8 cellular contexts compared by ENCODE assay signal in the genomic region with DNA sequence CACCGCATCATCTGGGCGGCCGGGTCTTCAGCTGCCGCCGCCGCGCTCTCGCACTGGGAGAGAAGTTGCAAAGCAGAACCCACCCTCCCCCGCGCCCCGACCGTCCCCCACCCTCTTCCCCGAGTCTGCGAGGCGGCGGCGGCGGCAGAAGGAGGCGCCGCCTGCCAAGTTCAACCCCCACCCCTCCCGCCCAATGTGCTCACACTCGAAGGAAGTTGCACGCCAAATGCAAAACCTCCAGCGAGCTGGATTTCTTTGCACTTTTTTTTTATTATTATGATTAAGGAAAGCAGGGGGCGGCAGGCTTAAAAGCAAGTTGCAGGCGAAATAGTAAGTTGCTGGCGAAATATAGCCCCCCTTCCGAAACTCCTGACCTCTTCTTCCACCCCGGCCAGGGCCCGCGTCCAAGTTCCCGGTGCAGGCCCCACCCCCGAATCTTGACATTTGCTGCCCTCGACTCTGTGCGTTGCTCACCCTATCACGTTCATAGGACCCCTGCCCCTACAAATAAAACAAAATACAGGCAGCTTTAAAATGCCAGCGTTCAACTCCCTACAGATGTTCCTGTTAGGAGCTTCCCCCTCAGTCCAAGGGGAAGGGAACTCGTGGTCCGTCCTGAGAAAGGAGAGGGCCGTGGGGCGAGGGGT. TPM values are rescaled to one million over a fixed set of nuclear protein-coding genes. Genes with fewer than 3 reads are reported as not detected.
DNase-seq lines count a peak whose midpoint lies in the region; ATAC-seq, FAIRE-seq and TF ChIP-seq lines count a peak whose summit lies in the region.

No MANE protein-coding gene starts in this region.

- peak overlapping the region; percentile 90 for H3K9ac ChIP-seq in SK-N-SH

- CTCF ChIA-PET in SK-N-SH (lab: Yijun Ruan, JAX) = interaction anchor here (0.6 to 3.0 kb wide), 40 partner anchors 9 to 783 kb away, joined by 3 to 32 read pairs (median 4); no protein-coding TSS in a partner anchor

- H3K9me3 Mint-ChIP-seq in activated naive CD4-positive, alpha-beta T cell treated with anti-CD3 and anti-CD28 coated beads, Interleukin-2, amount 50 U/mL, for 24 hours = no peaks in the 10 kb centered on the region
- peaks cover 7% of the 10 kb centered on the region for H3K9me3 Mint-ChIP-seq in osteocyte (ENCODE audit: unreplicated experiment)

- 0 out of 2 replicates have a peak, but pooled peaks cover 3% of the 10 kb centered on the region for H3K9me3 ChIP-seq in SK-N-SH
- no peaks in the 10 kb centered on the region for H3K9me3 ChIP-seq in thymus (ENCODE audit: control insufficient read depth)

- H3K27ac Mint-ChIP-seq in activated naive CD4-positive, alpha-beta T cell treated with anti-CD3 and anti-CD28 coated beads, Interleukin-2, amount 50 U/mL, for 24 hours = peak overlapping the region; percentile 97
- peak overlapping the region; percentile 100 for H3K27ac Mint-ChIP-seq in osteocyte (ENCODE audit: unreplicated experiment)

- ATAC-seq in GM21526 (IDR thresholded peaks at IDR 0.05; ENCODE audit: low FRiP score, unreplicated experiment) = peak; percentile 10

- H3K4me3 ChIP-seq in SK-N-SH (ENCODE audit: low read depth in 2 of 2, low read length in 1 of 2) (peak overlapping the region; percentile 83 to 90), thymus (ENCODE audit: low read length) (peak overlapping the region; percentile 77)

- H3K27me3 ChIP-seq in SK-N-SH (ENCODE audit: insufficient read depth) = no peaks in the 10 kb centered on the region
- H3K27me3 ChIP-seq in thymus (ENCODE audit: control insufficient read depth, insufficient read depth) = no peaks in the 10 kb centered on the region

- peak overlapping the region; percentile 99 for H3K4me2 ChIP-seq in SK-N-SH

- H3K27me3 Mint-ChIP-seq in activated naive CD4-positive, alpha-beta T cell treated with anti-CD3 and anti-CD28 coated beads, Interleukin-2, amount 50 U/mL, for 24 hours = no peaks in the 10 kb centered on the region
- no peaks in the 10 kb centered on the region for H3K27me3 Mint-ChIP-seq in osteocyte (ENCODE audit: unreplicated experiment)

- FAIRE-seq in D721Med (lab: Jason Lieb, UNC) = no peak

- H3F3A ChIP-seq in SK-N-SH (replicated peaks; ENCODE audit: insufficient read depth) = peaks cover 17% of the 10 kb centered on the region

- peaks cover 9 to 19% of the 10 kb centered on the region in 2 experiments; a peak in 3 of 4 replicates for H3K4me1 ChIP-seq in SK-N-SH (ENCODE audit: control insufficient read depth in 1 of 2, insufficient read depth in 2 of 2, low read depth in 1 of 2, low read length in 1 of 2)
- peaks cover 13% of the 10 kb centered on the region for H3K4me1 ChIP-seq in thymus (ENCODE audit: control insufficient read depth, insufficient read depth, low read length)

- H4K20me1 ChIP-seq in SK-N-SH (ENCODE audit: insufficient read depth) = peaks cover 26% of the 10 kb centered on the region

- TF ChIP-seq CTCF in D721Med (IDR thresholded peaks at IDR 0.05; ENCODE audit: insufficient read depth, missing control alignments) (no peak), SK-N-SH (IDR thresholded peaks at IDR 0.05) (no peak), osteocyte (IDR thresholded peaks at IDR 0.05) (no peak)

- H3K79me2 ChIP-seq in SK-N-SH (ENCODE audit: insufficient read depth) = peaks cover 39% of the 10 kb centered on the region

- H3K4me1 Mint-ChIP-seq in activated naive CD4-positive, alpha-beta T cell treated with anti-CD3 and anti-CD28 coated beads, Interleukin-2, amount 50 U/mL, for 24 hours = peaks cover 43% of the 10 kb centered on the region
- peaks cover 31% of the 10 kb centered on the region for H3K4me1 Mint-ChIP-seq in osteocyte (ENCODE audit: unreplicated experiment)

- no peak for TF ChIP-seq RAD21 in SK-N-SH (IDR thresholded peaks at IDR 0.05; ENCODE audit: low read length)

- peaks cover 12% of the 10 kb centered on the region for H3K36me3 Mint-ChIP-seq in activated naive CD4-positive, alpha-beta T cell treated with anti-CD3 and anti-CD28 coated beads, Interleukin-2, amount 50 U/mL, for 24 hours
- peaks cover 11% of the 10 kb centered on the region for H3K36me3 Mint-ChIP-seq in osteocyte (ENCODE audit: unreplicated experiment)

- under 1% methylated on average over 17 of the region's 41 CpGs for WGBS in SK-N-SH (ENCODE audit: low lambda C conversion rate)
- WGBS in thymus = under 1% methylated on average over 41 of the region's 41 CpGs

- DNase-seq in D721Med (ENCODE audit: insufficient read length, low spot score) (peak; percentile 14), HuH-7.5 (ENCODE audit: low spot score) (peak; percentile 37), SK-N-SH (peak; percentile 77), head of caudate nucleus (peak; percentile 34 to 87 (median 73)), osteocyte (ENCODE audit: extremely low spot score, unreplicated experiment) (no peak)

- peak overlapping the region; percentile 100 for H2AFZ ChIP-seq in SK-N-SH (ENCODE audit: low read depth)

- H3K27ac ChIP-seq in SK-N-SH (ENCODE audit: low read depth in 2 of 2, low read length in 1 of 2) = peak overlapping the region; percentile 94 to 99
- peak overlapping the region; percentile 100 for H3K27ac ChIP-seq in thymus (ENCODE audit: low read depth)

- intact Hi-C loops in head of caudate nucleus (cut with DNase I) = loop anchor here (5.0 to 10.0 kb wide), 3 partner anchors 297 to 420 kb away; no protein-coding TSS in a partner anchor

- H3K36me3 ChIP-seq in SK-N-SH (replicated peaks in 1 of 2; ENCODE audit: control insufficient read depth in 1 of 2, insufficient read depth in 2 of 2, low read length in 1 of 2) (peaks cover 7 to 9% of the 10 kb centered on the region in 2 experiments), thymus (ENCODE audit: control insufficient read depth, insufficient read depth) (peaks cover 8% of the 10 kb centered on the region)

- POLR2A ChIA-PET in SK-N-SH (lab: Yijun Ruan, JAX) = interaction anchor here (0.6 to 1.2 kb wide), 4 partner anchors 298 to 748 kb away, joined by 3 read pairs; no protein-coding TSS in a partner anchor

- H3K9me2 ChIP-seq in SK-N-SH = no peaks in the 10 kb centered on the region

- peak overlapping the region; percentile 85 for H3K4me3 Mint-ChIP-seq in activated naive CD4-positive, alpha-beta T cell treated with anti-CD3 and anti-CD28 coated beads, Interleukin-2, amount 50 U/mL, for 24 hours
- peak overlapping the region; percentile 90 for H3K4me3 Mint-ChIP-seq in osteocyte (ENCODE audit: unreplicated experiment)

- TF ChIP-seq EP300 in SK-N-SH (IDR thresholded peaks at IDR 0.05; ENCODE audit: borderline replicate concordance in 1 of 2, low read depth in 1 of 2, low read length in 1 of 2) = peak in 1 of 2 experiments; percentile 10; a peak in 1 of 4 replicates

TF ChIP-seq in SK-N-SH, 30 proteins besides CTCF, POLR2A, EP300 and RAD21:
- TF ChIP-seq, protein P1, sequence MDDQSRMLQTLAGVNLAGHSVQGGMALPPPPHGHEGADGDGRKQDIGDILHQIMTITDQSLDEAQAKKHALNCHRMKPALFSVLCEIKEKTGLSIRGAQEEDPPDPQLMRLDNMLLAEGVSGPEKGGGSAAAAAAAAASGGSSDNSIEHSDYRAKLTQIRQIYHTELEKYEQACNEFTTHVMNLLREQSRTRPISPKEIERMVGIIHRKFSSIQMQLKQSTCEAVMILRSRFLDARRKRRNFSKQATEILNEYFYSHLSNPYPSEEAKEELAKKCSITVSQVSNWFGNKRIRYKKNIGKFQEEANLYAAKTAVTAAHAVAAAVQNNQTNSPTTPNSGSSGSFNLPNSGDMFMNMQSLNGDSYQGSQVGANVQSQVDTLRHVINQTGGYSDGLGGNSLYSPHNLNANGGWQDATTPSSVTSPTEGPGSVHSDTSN (IDR thresholded peaks at IDR 0.05) = 0 out of 2 replicates have a peak, but pooled peaks have one; percentile 2
- TF ChIP-seq MXI1 (IDR thresholded peaks at IDR 0.05; ENCODE audit: low read depth, low read length) = peak; percentile 32; the same call in 1 of the 2 replicates
- TF ChIP-seq RXRA (IDR thresholded peaks at IDR 0.05; ENCODE audit: borderline replicate concordance, low read depth) = peak; percentile 71; the same call in 1 of the 2 replicates
- TF ChIP-seq MEF2A (IDR thresholded peaks at IDR 0.05; ENCODE audit: borderline replicate concordance, low read depth) = no peak
- TF ChIP-seq ZBTB33 (IDR thresholded peaks at IDR 0.05; ENCODE audit: borderline replicate concordance, low read depth) = no peak
- TF ChIP-seq TAF1 (IDR thresholded peaks at IDR 0.05; ENCODE audit: borderline replicate concordance, low read depth, low read length) = no peak
- TF ChIP-seq NFIC (IDR thresholded peaks at IDR 0.05; ENCODE audit: borderline replicate concordance) = peak; percentile 69
- no peak for TF ChIP-seq YY1 (IDR thresholded peaks at IDR 0.05; ENCODE audit: low read depth)

RNA-seq across cellular contexts. Expression of gene NR3C1, which starts 1.1 kb away (rescaled TPM):
- 7.1 and 8.2 TPM in 2 replicates for polyA plus RNA-seq in SK-N-SH (2012; rRNA removed)
- polyA plus RNA-seq in SK-N-SH (2012; cell fraction: cytosol; rRNA removed) = 9.7 and 9.8 TPM in 2 replicates
- polyA plus RNA-seq in SK-N-SH (2012; cell fraction: nucleus; rRNA removed) = 4.2 and 8.9 TPM in 2 replicates
- 42.6 and 47.8 TPM in 2 replicates for total RNA-seq in osteocyte
- 62.3 TPM for polyA plus RNA-seq in thymus
